Comparison of ENCODE assay signal across 11 cellular contexts in genomic region chr15:74202461-74203401, GRCh38. TPM values are rescaled to one million over a fixed set of nuclear protein-coding genes. Genes with fewer than 3 reads are reported as not detected.
A peak's percentile ranks its signal among the peaks of the same experiment; 100 is the strongest.
DNase-seq lines count a peak whose midpoint lies in the region; ATAC-seq and TF ChIP-seq lines count a peak whose summit lies in the region.
"Had no signal": no experiment of that assay in that cellular context is flagged by ENCODE, and none has a peak within 500 bp of the region (broad histone marks: within the 10 kb centered on the region; RNA-seq: fewer than 3 reads in every experiment).

Gene STRA6, minus strand, starts transcription at chr15:74202787. Its CDS starts 520 bp downstream, at chr15:74202267.

- peak; percentile 12 for DNase-seq in activated CD4-positive, alpha-beta T cell treated with anti-CD3 and anti-CD28 coated beads for 48 hours
- no peak for DNase-seq in activated CD4-positive, alpha-beta T cell treated with anti-CD3 and anti-CD28 coated beads, Interleukin-2, amount 50 U/mL, for 48 hours
- no peak for DNase-seq in PC-3
- DNase-seq in fibroblast of mammary gland (ENCODE audit: low read depth): peak; percentile 71
- DNase-seq in stimulated activated effector memory CD8-positive, alpha-beta T cell treated with anti-CD3 and anti-CD28 coated beads, Interleukin-12 subunit alpha, Interleukin-12 subunit beta, amount 100 ng/mL, for 72 hours (ENCODE audit: low spot score in 2 of 2): no peak
- no peak for DNase-seq in NK-92 (lab: John Stamatoyannopoulos, UW; ENCODE audit: unreplicated experiment)
- DNase-seq in coronary artery (ENCODE audit: low spot score): no peak
- DNase-seq in COLO668 (lab: John Stamatoyannopoulos, UW; ENCODE audit: unreplicated experiment): no peak
- DNase-seq: AML-193 had no signal

- H3K27ac Mint-ChIP-seq in stimulated activated effector memory CD8-positive, alpha-beta T cell treated with anti-CD3 and anti-CD28 coated beads, Interleukin-12 subunit alpha, Interleukin-12 subunit beta, amount 100 ng/mL, for 72 hours: peak within 1 kb of the TSS; percentile 29

- H3F3A ChIP-seq in PC-3 (ENCODE audit: low read length, unreplicated experiment): no peaks in the 10 kb centered on the region

- peak within 1 kb of the TSS; percentile 31; the same call in 1 of the 2 replicates for H3K9ac ChIP-seq in PC-3 (ENCODE audit: low read length)

- TF ChIP-seq CTCF in PC-3 (conservative IDR thresholded peaks at IDR 0.05; ENCODE audit: low read depth, low read length) (no peak), fibroblast of mammary gland (conservative IDR thresholded peaks at IDR 0.05; ENCODE audit: control insufficient read depth, insufficient read depth, low read depth, low read length) (no peak), coronary artery (IDR thresholded peaks at IDR 0.05) (no peak)

- H3K4me3 ChIP-seq in PC-3 (ENCODE audit: low read length) (no peak within 1 kb of the TSS), fibroblast of mammary gland (ENCODE audit: control insufficient read depth, low read depth, low read length) (no peak within 1 kb of the TSS), coronary artery (no peak within 1 kb of the TSS)
- H3K4me3 ChIP-seq: tibial nerve had no signal

- no peaks in the 10 kb centered on the region for H3K9me2 ChIP-seq in PC-3 (replicated peaks; ENCODE audit: low read length)

- no peaks in the 10 kb centered on the region for H3K79me2 ChIP-seq in PC-3 (ENCODE audit: low read length)

- H3K9me3 Mint-ChIP-seq in stimulated activated effector memory CD8-positive, alpha-beta T cell treated with anti-CD3 and anti-CD28 coated beads, Interleukin-12 subunit alpha, Interleukin-12 subunit beta, amount 100 ng/mL, for 72 hours: no peaks in the 10 kb centered on the region

- no peaks in the 10 kb centered on the region for H3K27me3 ChIP-seq in PC-3 (ENCODE audit: low read length)

- no peak within 1 kb of the TSS for H3K4me3 Mint-ChIP-seq in stimulated activated effector memory CD8-positive, alpha-beta T cell treated with anti-CD3 and anti-CD28 coated beads, Interleukin-12 subunit alpha, Interleukin-12 subunit beta, amount 100 ng/mL, for 72 hours

- H3K36me3 Mint-ChIP-seq in stimulated activated effector memory CD8-positive, alpha-beta T cell treated with anti-CD3 and anti-CD28 coated beads, Interleukin-12 subunit alpha, Interleukin-12 subunit beta, amount 100 ng/mL, for 72 hours: no peaks in the 10 kb centered on the region

- POLR2A ChIA-PET in PC-3 (lab: Charles Lee; ENCODE audit: unreplicated experiment): no interaction called here

- peaks cover 6% of the 10 kb centered on the region for H3K4me1 Mint-ChIP-seq in stimulated activated effector memory CD8-positive, alpha-beta T cell treated with anti-CD3 and anti-CD28 coated beads, Interleukin-12 subunit alpha, Interleukin-12 subunit beta, amount 100 ng/mL, for 72 hours

- no peaks in the 10 kb centered on the region for H4K20me1 ChIP-seq in PC-3 (ENCODE audit: low read length)

- H3K9me3 ChIP-seq in PC-3 (ENCODE audit: low read length): no peaks in the 10 kb centered on the region
- H3K9me3 ChIP-seq: tibial nerve had no signal

- H3K4me2 ChIP-seq in PC-3 (ENCODE audit: low read length): peak within 1 kb of the TSS; percentile 49; the same call in 1 of the 2 replicates

- no peak within 1 kb of the TSS for H2AFZ ChIP-seq in PC-3 (ENCODE audit: low read length)

- H3K27ac ChIP-seq in PC-3 (ENCODE audit: low read length) (peak within 1 kb of the TSS; percentile 80), coronary artery (peak within 1 kb of the TSS in 1 of 2 donors; percentile 66)
- H3K27ac ChIP-seq: tibial nerve had no signal

- BruUV-seq in PC-3 (replicated peaks; lab: Mats Ljungman, UMichigan): no TSS peak

- intact Hi-C loops in PC-3 (cut with micrococcal nuclease): no loop called here

- peaks cover 43% of the 10 kb centered on the region for H3K4me1 ChIP-seq in PC-3 (ENCODE audit: insufficient read depth, low read length)

- H3K36me3 ChIP-seq in PC-3 (ENCODE audit: low read depth, low read length): no peaks in the 10 kb centered on the region
- H3K36me3 ChIP-seq: tibial nerve had no signal

- CTCF ChIA-PET in PC-3 (lab: Charles Lee): no interaction called here

- ATAC-seq in PC-3: no peak
- no peak for ATAC-seq in stimulated activated effector memory CD8-positive, alpha-beta T cell treated with anti-CD3 and anti-CD28 coated beads, Interleukin-12 subunit alpha, Interleukin-12 subunit beta, amount 100 ng/mL, for 72 hours

RNA-seq across cellular contexts. Expression of gene STRA6, which starts in this region (rescaled TPM):
- 0.29 and 5.8 TPM in 2 replicates for total RNA-seq in PC-3 (2014; rRNA removed)
- total RNA-seq: endothelial cell of umbilical vein had no signal

Comparison
In these comparisons a context has a peak if more than half of its experiments do, and no peak if none do; other contexts are left out.
1. DNase-seq: peak in activated CD4-positive, alpha-beta T cell treated with anti-CD3 and anti-CD28 coated beads for 48 hours (single experiment) and fibroblast of mammary gland (single experiment); none in activated CD4-positive, alpha-beta T cell treated with anti-CD3 and anti-CD28 coated beads, Interleukin-2, amount 50 U/mL, for 48 hours (0 of 2), PC-3 (single experiment), stimulated activated effector memory CD8-positive, alpha-beta T cell treated with anti-CD3 and anti-CD28 coated beads, Interleukin-12 subunit alpha, Interleukin-12 subunit beta, amount 100 ng/mL, for 72 hours (0 of 2), NK-92 (single experiment), coronary artery (single experiment) and COLO668 (single experiment).